15 cellular contexts compared by ENCODE assay signal in genomic region chr14:101887219-101887618, GRCh38.
DNase-seq lines count a peak whose midpoint lies in the region; ATAC-seq and TF ChIP-seq lines count a peak whose summit lies in the region.
"Had no signal": no experiment of that assay in that cellular context is flagged by ENCODE, and none has a peak within 500 bp of the region (broad histone marks: within the 10 kb centered on the region; RNA-seq: fewer than 3 reads in every experiment).

No MANE protein-coding gene starts in this region.

- no peak for ATAC-seq in activated T-cell treated with anti-CD3 and anti-CD28 coated beads, Interleukin-2, amount 50 U/mL, for 72 hours (replicated peaks in 1 of 2)
- ATAC-seq in CD8-positive, alpha-beta T cell, result no peak
- no peak for ATAC-seq in central memory CD8-positive, alpha-beta T cell (replicated peaks; ENCODE audit: extremely low read depth, poor library complexity, severe bottlenecking)
- no peak for ATAC-seq in PC-3

- no peaks in the 10 kb centered on the region for H3K79me2 ChIP-seq in PC-3 (ENCODE audit: low read length)
- no peaks in the 10 kb centered on the region for H3K79me2 ChIP-seq in trophoblast cell (ENCODE audit: control insufficient read depth, insufficient read depth, low read length, poor library complexity)

- H3K4me3 ChIP-seq in CD8-positive, alpha-beta T cell (ENCODE audit: low read depth, low read length), result no peak overlapping the region
- H3K4me3 ChIP-seq in PC-3 (ENCODE audit: low read length), result no peak overlapping the region
- H3K4me3 ChIP-seq in HAP-1, result no peak overlapping the region
- H3K4me3 ChIP-seq in trophoblast cell (ENCODE audit: low read depth, low read length), result no peak overlapping the region
- H3K4me3 ChIP-seq: MG63 had no signal

- H3K9ac ChIP-seq in PC-3 (ENCODE audit: low read length) (no peak overlapping the region), trophoblast cell (ENCODE audit: low read length) (no peak overlapping the region)

- no peaks in the 10 kb centered on the region for H3F3A ChIP-seq in PC-3 (ENCODE audit: low read length, unreplicated experiment)

- H3K4me1 Mint-ChIP-seq in activated T-cell treated with anti-CD3 and anti-CD28 coated beads, Interleukin-2, amount 50 U/mL, for 24 hours (ENCODE audit: low read depth), result no peaks in the 10 kb centered on the region
- peaks cover 13% of the 10 kb centered on the region for H3K4me1 Mint-ChIP-seq in activated T-cell treated with anti-CD3 and anti-CD28 coated beads, Interleukin-2, amount 50 U/mL, for 72 hours (ENCODE audit: low read depth)
- H3K4me1 Mint-ChIP-seq in CD8-positive, alpha-beta T cell (ENCODE audit: low read depth), result peaks cover 2% of the 10 kb centered on the region
- peaks cover under 1% of the 10 kb centered on the region for H3K4me1 Mint-ChIP-seq in central memory CD8-positive, alpha-beta T cell
- no peaks in the 10 kb centered on the region for H3K4me1 Mint-ChIP-seq in osteocyte (ENCODE audit: unreplicated experiment)

- no peak overlapping the region for H3K18ac ChIP-seq in trophoblast cell (ENCODE audit: low read length)

- no peak overlapping the region for H2AK5ac ChIP-seq in trophoblast cell (ENCODE audit: low read length)

- no peaks in the 10 kb centered on the region for H3K4me1 ChIP-seq in CD8-positive, alpha-beta T cell (ENCODE audit: insufficient read depth, low read length)
- H3K4me1 ChIP-seq in PC-3 (ENCODE audit: insufficient read depth, low read length) (no peaks in the 10 kb centered on the region), HAP-1 (no peaks in the 10 kb centered on the region), trophoblast cell (ENCODE audit: control insufficient read depth in 1 of 2, insufficient read depth in 2 of 2, low read length in 2 of 2) (no peaks in the 10 kb centered on the region)

- no peak overlapping the region for H2BK5ac ChIP-seq in trophoblast cell (ENCODE audit: low read depth, low read length, poor library complexity)

- no peak overlapping the region for H3K4me3 Mint-ChIP-seq in activated T-cell treated with anti-CD3 and anti-CD28 coated beads, Interleukin-2, amount 50 U/mL, for 24 hours
- H3K4me3 Mint-ChIP-seq in activated T-cell treated with anti-CD3 and anti-CD28 coated beads, Interleukin-2, amount 50 U/mL, for 72 hours, result no peak overlapping the region
- H3K4me3 Mint-ChIP-seq in CD8-positive, alpha-beta T cell, result no peak overlapping the region
- H3K4me3 Mint-ChIP-seq in central memory CD8-positive, alpha-beta T cell, result no peak overlapping the region
- no peak overlapping the region for H3K4me3 Mint-ChIP-seq in osteocyte (ENCODE audit: unreplicated experiment)

- H3K27me3 ChIP-seq in CD8-positive, alpha-beta T cell (ENCODE audit: insufficient read depth, low read length), result no peaks in the 10 kb centered on the region
- H3K27me3 ChIP-seq in PC-3 (ENCODE audit: low read length) (no peaks in the 10 kb centered on the region), HAP-1 (ENCODE audit: low read depth) (no peaks in the 10 kb centered on the region), trophoblast cell (ENCODE audit: insufficient read depth, low read length) (no peaks in the 10 kb centered on the region)
- H3K27me3 ChIP-seq: MG63 had no signal

- no peaks in the 10 kb centered on the region for H3K9me2 ChIP-seq in PC-3 (replicated peaks; ENCODE audit: low read length)

- in situ Hi-C loops in HAP-1 (cut with MboI; ENCODE audit: low sequenced_read_pairs), result no loop called here

- intact Hi-C loops in CD8-positive, alpha-beta T cell (cut with DNase I, micrococcal nuclease), result no loop called here
- intact Hi-C loops in PC-3 (cut with micrococcal nuclease), result no loop called here

- no peak overlapping the region for H3K14ac ChIP-seq in trophoblast cell (ENCODE audit: low read length)

- H3K36me3 Mint-ChIP-seq in activated T-cell treated with anti-CD3 and anti-CD28 coated beads, Interleukin-2, amount 50 U/mL, for 24 hours (ENCODE audit: low read depth), result peaks cover 92% of the 10 kb centered on the region
- H3K36me3 Mint-ChIP-seq in activated T-cell treated with anti-CD3 and anti-CD28 coated beads, Interleukin-2, amount 50 U/mL, for 72 hours (ENCODE audit: insufficient read depth in 2 of 2), result peaks cover 8 to 43% of the 10 kb centered on the region in 2 donors
- peaks cover 84% of the 10 kb centered on the region for H3K36me3 Mint-ChIP-seq in CD8-positive, alpha-beta T cell
- H3K36me3 Mint-ChIP-seq in central memory CD8-positive, alpha-beta T cell (ENCODE audit: insufficient read depth), result peaks cover 70% of the 10 kb centered on the region
- H3K36me3 Mint-ChIP-seq in osteocyte (ENCODE audit: unreplicated experiment), result peaks cover 32% of the 10 kb centered on the region

- CTCF ChIA-PET in CD8-positive, alpha-beta T cell (lab: Charles Lee), result interaction anchor here (1.0 to 1.9 kb wide), 3 partner anchors 10 to 116 kb away, joined by 3 to 6 read pairs (median 3); no protein-coding TSS in a partner anchor
- CTCF ChIA-PET in PC-3 (lab: Charles Lee), result no interaction called here

- H3K9me3 Mint-ChIP-seq in activated T-cell treated with anti-CD3 and anti-CD28 coated beads, Interleukin-2, amount 50 U/mL, for 24 hours, result no peaks in the 10 kb centered on the region
- no peaks in the 10 kb centered on the region for H3K9me3 Mint-ChIP-seq in activated T-cell treated with anti-CD3 and anti-CD28 coated beads, Interleukin-2, amount 50 U/mL, for 72 hours
- H3K9me3 Mint-ChIP-seq in CD8-positive, alpha-beta T cell, result no peaks in the 10 kb centered on the region
- H3K9me3 Mint-ChIP-seq in central memory CD8-positive, alpha-beta T cell, result no peaks in the 10 kb centered on the region
- H3K9me3 Mint-ChIP-seq in osteocyte (ENCODE audit: unreplicated experiment), result no peaks in the 10 kb centered on the region

- H3K9me3 ChIP-seq in CD8-positive, alpha-beta T cell (ENCODE audit: low read length), result no peaks in the 10 kb centered on the region
- H3K9me3 ChIP-seq in PC-3 (ENCODE audit: low read length), result no peaks in the 10 kb centered on the region
- H3K9me3 ChIP-seq in HAP-1, result no peaks in the 10 kb centered on the region
- no peaks in the 10 kb centered on the region for H3K9me3 ChIP-seq in trophoblast cell (ENCODE audit: insufficient read depth, low read depth, low read length)
- H3K9me3 ChIP-seq: MG63 had no signal

- H4K20me1 ChIP-seq in PC-3 (ENCODE audit: low read length), result no peaks in the 10 kb centered on the region

- no peak overlapping the region for H4K91ac ChIP-seq in trophoblast cell (ENCODE audit: low read depth, low read length)

- no peak overlapping the region for H4K12ac ChIP-seq in trophoblast cell (ENCODE audit: low read depth, low read length)

- TF ChIP-seq CTCF in CD8-positive, alpha-beta T cell (IDR thresholded peaks at IDR 0.05), result no peak
- TF ChIP-seq CTCF in osteocyte (IDR thresholded peaks at IDR 0.05) (no peak), PC-3 (conservative IDR thresholded peaks at IDR 0.05; ENCODE audit: low read depth, low read length) (no peak)

- no TSS peak for BruUV-seq in PC-3 (replicated peaks; lab: Mats Ljungman, UMichigan)

- H3K4me2 ChIP-seq in PC-3 (ENCODE audit: low read length) (no peak overlapping the region), trophoblast cell (ENCODE audit: low read length) (no peak overlapping the region)

- no CpG with 5 or more reads among the region's 11 CpGs for WGBS in trophoblast cell (ENCODE audit: extremely low coverage, insufficient coverage, insufficient read length)

- no peaks in the 10 kb centered on the region for H3K79me1 ChIP-seq in trophoblast cell (ENCODE audit: low read length)

- H3K27ac ChIP-seq in CD8-positive, alpha-beta T cell (ENCODE audit: low read depth, low read length), result no peak overlapping the region
- no peak overlapping the region for H3K27ac ChIP-seq in PC-3 (ENCODE audit: low read length)
- no peak overlapping the region for H3K27ac ChIP-seq in trophoblast cell (ENCODE audit: low read depth, low read length)
- H3K27ac ChIP-seq: C4-2B had no signal

- no peak overlapping the region for H3K23ac ChIP-seq in trophoblast cell (ENCODE audit: low read length)

- H2AFZ ChIP-seq in PC-3 (ENCODE audit: low read length) (no peak overlapping the region), trophoblast cell (ENCODE audit: insufficient read depth, low read length, poor library complexity) (no peak overlapping the region)

- H3K27ac Mint-ChIP-seq in activated T-cell treated with anti-CD3 and anti-CD28 coated beads, Interleukin-2, amount 50 U/mL, for 24 hours, result peak overlapping the region; percentile 72
- no peak overlapping the region for H3K27ac Mint-ChIP-seq in activated T-cell treated with anti-CD3 and anti-CD28 coated beads, Interleukin-2, amount 50 U/mL, for 72 hours
- H3K27ac Mint-ChIP-seq in CD8-positive, alpha-beta T cell, result peak overlapping the region; percentile 57
- H3K27ac Mint-ChIP-seq in central memory CD8-positive, alpha-beta T cell (ENCODE audit: low read depth), result peak overlapping the region; percentile 29
- H3K27ac Mint-ChIP-seq in osteocyte (ENCODE audit: unreplicated experiment), result no peak overlapping the region

- H4K8ac ChIP-seq in trophoblast cell (ENCODE audit: low read depth, low read length), result no peak overlapping the region

- H2BK12ac ChIP-seq in trophoblast cell (ENCODE audit: low read length), result no peak overlapping the region

- no peak overlapping the region for H3K4ac ChIP-seq in trophoblast cell (ENCODE audit: low read depth, low read length)

- peaks cover 63% of the 10 kb centered on the region for H3K36me3 ChIP-seq in CD8-positive, alpha-beta T cell (ENCODE audit: insufficient read depth, low read length)
- H3K36me3 ChIP-seq in PC-3 (ENCODE audit: low read depth, low read length), result peaks cover 2% of the 10 kb centered on the region; the same call in 1 of the 2 replicates
- H3K36me3 ChIP-seq in HAP-1 (replicated peaks), result peaks cover 43% of the 10 kb centered on the region
- H3K36me3 ChIP-seq in trophoblast cell (ENCODE audit: control insufficient read depth in 1 of 2, insufficient read depth in 2 of 2, low read length in 2 of 2), result peaks cover 52% of the 10 kb centered on the region in 2 experiments

- no peak overlapping the region for H2BK120ac ChIP-seq in trophoblast cell (ENCODE audit: insufficient read depth, low read length, poor library complexity)

- POLR2A ChIA-PET in CD8-positive, alpha-beta T cell (lab: Charles Lee), result no interaction called here
- POLR2A ChIA-PET in PC-3 (lab: Charles Lee; ENCODE audit: unreplicated experiment), result no interaction called here

- DNase-seq in activated T-cell treated with anti-CD3 and anti-CD28 coated beads, Interleukin-2, amount 50 U/mL, for 24 hours, result no peak
- DNase-seq in activated T-cell treated with anti-CD3 and anti-CD28 coated beads, Interleukin-2, amount 50 U/mL, for 72 hours, result no peak
- DNase-seq in CD8-positive, alpha-beta T cell, result no peak
- DNase-seq in central memory CD8-positive, alpha-beta T cell (ENCODE audit: low spot score in 2 of 2), result no peak
- DNase-seq in osteocyte (ENCODE audit: extremely low spot score, unreplicated experiment) (peak; percentile 74), PC-3 (no peak), HAP-1 (ENCODE audit: low spot score in 2 of 2) (no peak), trophoblast cell (no peak)
- DNase-seq: Karpas-422, MG63, NCI-H1092, NCI-H2081 treated with DMSO at 0.1 percent for 48 hours, NCI-H510A treated with DMSO at 0.1 percent for 48 hours, NCI-H82 had no signal

- no peaks in the 10 kb centered on the region for H3K27me3 Mint-ChIP-seq in activated T-cell treated with anti-CD3 and anti-CD28 coated beads, Interleukin-2, amount 50 U/mL, for 24 hours
- no peaks in the 10 kb centered on the region for H3K27me3 Mint-ChIP-seq in activated T-cell treated with anti-CD3 and anti-CD28 coated beads, Interleukin-2, amount 50 U/mL, for 72 hours (ENCODE audit: low read depth)
- no peaks in the 10 kb centered on the region for H3K27me3 Mint-ChIP-seq in CD8-positive, alpha-beta T cell (ENCODE audit: low read depth)
- H3K27me3 Mint-ChIP-seq in central memory CD8-positive, alpha-beta T cell, result no peaks in the 10 kb centered on the region
- no peaks in the 10 kb centered on the region for H3K27me3 Mint-ChIP-seq in osteocyte (ENCODE audit: unreplicated experiment)

Comparison
In these comparisons a context has a peak if more than half of its experiments do, and no peak if none do; other contexts are left out.
1. H3K27ac Mint-ChIP-seq: peak in activated T-cell treated with anti-CD3 and anti-CD28 coated beads, Interleukin-2, amount 50 U/mL, for 24 hours (single experiment), CD8-positive, alpha-beta T cell (single experiment) and central memory CD8-positive, alpha-beta T cell (single experiment); none in activated T-cell treated with anti-CD3 and anti-CD28 coated beads, Interleukin-2, amount 50 U/mL, for 72 hours (single experiment) and osteocyte (single experiment).